13 cellular contexts compared by ENCODE assay signal in genomic region chr13:54029720-54030119, GRCh38.
DNase-seq lines count a peak whose midpoint lies in the region; ATAC-seq, FAIRE-seq and TF ChIP-seq lines count a peak whose summit lies in the region.
"Had no signal": no experiment of that assay in that cellular context is flagged by ENCODE, and none has a peak within 500 bp of the region (broad histone marks: within the 10 kb centered on the region; RNA-seq: fewer than 3 reads in every experiment).

No MANE protein-coding gene starts in this region.

- H3K36me3 ChIP-seq in HUES6 (ENCODE audit: control insufficient read depth, insufficient read depth, low read length) (no peaks in the 10 kb centered on the region), PC-9 (ENCODE audit: low read depth) (no peaks in the 10 kb centered on the region), neuronal stem cell (replicated peaks in 1 of 2; ENCODE audit: control insufficient read depth in 2 of 2, insufficient read depth in 2 of 2, low read length in 2 of 2) (no peaks in the 10 kb centered on the region)

- no TSS peak for BruUV-seq in PC-9 (replicated peaks; lab: Mats Ljungman, UMichigan)

- no peaks in the 10 kb centered on the region for H4K20me1 ChIP-seq in PC-9 (ENCODE audit: insufficient read depth)

- H3K4me3 ChIP-seq in HUES6 (ENCODE audit: low read depth, low read length) (no peak overlapping the region), PC-9 (no peak overlapping the region), neuronal stem cell (ENCODE audit: low read length in 2 of 2) (no peak overlapping the region)
- H3K4me3 ChIP-seq: lung had no signal

- no peak overlapping the region for H2AK5ac ChIP-seq in neuronal stem cell (ENCODE audit: low read depth, low read length)

- no CpG with 5 or more reads among the region's 4 CpGs for WGBS in neuronal stem cell (ENCODE audit: extremely low coverage in 2 of 2, insufficient read length in 2 of 2, insufficient replicate concordance in 1 of 2), 2 donors

- no peaks in the 10 kb centered on the region for H3K79me1 ChIP-seq in neuronal stem cell (ENCODE audit: low read depth, low read length)

- TF ChIP-seq CTCF in PC-9 (conservative IDR thresholded peaks at IDR 0.05) (no peak), D721Med (IDR thresholded peaks at IDR 0.05; ENCODE audit: insufficient read depth, missing control alignments) (no peak)

- H3K4ac ChIP-seq in neuronal stem cell (ENCODE audit: low read length), result no peak overlapping the region

- peak; percentile 7 for ATAC-seq in GM19023 (IDR thresholded peaks at IDR 0.05; ENCODE audit: unreplicated experiment)
- no peak for ATAC-seq in GM21576 (IDR thresholded peaks at IDR 0.05; ENCODE audit: unreplicated experiment)

- H2BK12ac ChIP-seq in neuronal stem cell (ENCODE audit: low read length), result no peak overlapping the region

- no peak overlapping the region for H2BK5ac ChIP-seq in neuronal stem cell (ENCODE audit: low read length)

- CTCF ChIA-PET in PC-9 (lab: Charles Lee), result no interaction called here

- H3K79me2 ChIP-seq in PC-9 (ENCODE audit: low read depth), result no peaks in the 10 kb centered on the region

- no peak overlapping the region for H2BK120ac ChIP-seq in neuronal stem cell (ENCODE audit: low read depth, low read length)

- no peak overlapping the region for H2BK15ac ChIP-seq in neuronal stem cell (ENCODE audit: low read length)

- intact Hi-C loops in PC-9 (cut with micrococcal nuclease; ENCODE audit: unreplicated experiment), result no loop called here

- no peak overlapping the region for H3K14ac ChIP-seq in neuronal stem cell (ENCODE audit: low read length)

- no peak for FAIRE-seq in D721Med (lab: Jason Lieb, UNC)

- DNase-seq in PC-9, result no peak
- no peak for DNase-seq in neuronal stem cell (ENCODE audit: low spot score)
- DNase-seq in D721Med (ENCODE audit: insufficient read length, low spot score), result no peak
- DNase-seq in AG20443 (ENCODE audit: low spot score), result no peak
- DNase-seq: activated CD4-positive, alpha-beta memory T cell treated with anti-CD3 and anti-CD28 coated beads, Interleukin-2, amount 10 ng/mL, durations not matched to agents 7 days and 5 days; activated effector memory CD4-positive, alpha-beta T cell treated with anti-CD3 and anti-CD28 coated beads, Interleukin-2, amount 50 U/mL, for 16 hours; CD4-positive, alpha-beta memory T cell; NCI-H2227 treated with DMSO at 0.1 percent for 48 hours; RPMI8226 had no signal

- H3K9me3 ChIP-seq in HUES6 (ENCODE audit: control insufficient read depth, insufficient read depth, low read depth, low read length) (peaks cover 26% of the 10 kb centered on the region), PC-9 (ENCODE audit: insufficient read depth, low read depth) (0 out of 2 replicates have a peak, but pooled peaks cover 10% of the 10 kb centered on the region), neuronal stem cell (replicated peaks in 1 of 2; ENCODE audit: control insufficient read depth in 2 of 2, insufficient read depth in 1 of 2, low read depth in 1 of 2, low read length in 2 of 2) (peaks cover 0 to 15% of the 10 kb centered on the region in 2 donors)

- no peak overlapping the region for H3K23ac ChIP-seq in neuronal stem cell (ENCODE audit: low read depth, low read length, poor library complexity)

- no peaks in the 10 kb centered on the region for H3K9me2 ChIP-seq in PC-9 (ENCODE audit: insufficient read depth)

- H3K27ac ChIP-seq in HUES6 (ENCODE audit: low read depth, low read length), result peak overlapping the region; percentile 18; the same call in 1 of the 2 replicates
- no peak overlapping the region for H3K27ac ChIP-seq in PC-9
- H3K27ac ChIP-seq in neuronal stem cell (replicated peaks; ENCODE audit: low read length), result no peak overlapping the region

- H4K8ac ChIP-seq in neuronal stem cell (ENCODE audit: low read depth, low read length), result no peak overlapping the region

- H2AFZ ChIP-seq in PC-9, result peak overlapping the region; percentile 40; the same call in 1 of the 2 replicates
- peak overlapping the region; percentile 77 for H2AFZ ChIP-seq in neuronal stem cell (ENCODE audit: low read length)

- no peak overlapping the region for H3K9ac ChIP-seq in HUES6 (ENCODE audit: low read length)
- H3K9ac ChIP-seq in neuronal stem cell (ENCODE audit: low read depth, low read length, poor library complexity), result no peak overlapping the region

- H4K91ac ChIP-seq in neuronal stem cell (ENCODE audit: low read depth, low read length, poor library complexity), result no peak overlapping the region

- POLR2A ChIA-PET in PC-9 (lab: Charles Lee; ENCODE audit: unreplicated experiment), result no interaction called here

- H3K27me3 ChIP-seq in HUES6 (ENCODE audit: control insufficient read depth, insufficient read depth, low read length), result no peaks in the 10 kb centered on the region
- H3K27me3 ChIP-seq in PC-9 (ENCODE audit: insufficient read depth, low read depth), result no peaks in the 10 kb centered on the region
- no peaks in the 10 kb centered on the region for H3K27me3 ChIP-seq in neuronal stem cell (ENCODE audit: control insufficient read depth in 3 of 3, insufficient read depth in 3 of 3, low read depth in 1 of 3, low read length in 3 of 3)

- H3K4me1 ChIP-seq in HUES6 (ENCODE audit: control insufficient read depth, insufficient read depth, low read length) (peaks cover 11% of the 10 kb centered on the region), PC-9 (replicated peaks; ENCODE audit: insufficient read depth) (no peaks in the 10 kb centered on the region), neuronal stem cell (ENCODE audit: control insufficient read depth in 2 of 2, insufficient read depth in 1 of 2, low read depth in 1 of 2, low read length in 2 of 2) (peaks cover 1 to 5% of the 10 kb centered on the region in 2 donors)

- no peaks in the 10 kb centered on the region for H3F3A ChIP-seq in PC-9 (ENCODE audit: insufficient read depth, low read depth)

- H3K18ac ChIP-seq in neuronal stem cell (ENCODE audit: low read length), result no peak overlapping the region

- no peak overlapping the region for H3K4me2 ChIP-seq in PC-9
- H3K4me2 ChIP-seq in neuronal stem cell (ENCODE audit: insufficient read depth, low read length, poor library complexity, severe bottlenecking), result no peak overlapping the region
